ENCODE assay signal across 9 cellular contexts in genomic region chr13:98975822-98976261, GRCh38. TPM values are rescaled to one million over a fixed set of nuclear protein-coding genes. Genes with fewer than 3 reads are reported as not detected.
DNase-seq lines count a peak whose midpoint lies in the region; ATAC-seq, FAIRE-seq and TF ChIP-seq lines count a peak whose summit lies in the region.
"Had no signal": no experiment of that assay in that cellular context is flagged by ENCODE, and none has a peak within 500 bp of the region (broad histone marks: within the 10 kb centered on the region; RNA-seq: fewer than 3 reads in every experiment).

No MANE protein-coding gene starts in this region.

- FAIRE-seq in RCC 7860 (lab: Jason Lieb, UNC) = no peak

- no peaks in the 10 kb centered on the region for H3K9me2 ChIP-seq in Karpas-422 (replicated peaks; ENCODE audit: insufficient read depth, low read length)

- H3K36me3 ChIP-seq in DND-41 (ENCODE audit: insufficient read depth, low read length) (no peaks in the 10 kb centered on the region), neural progenitor cell (no peaks in the 10 kb centered on the region), Karpas-422 (ENCODE audit: insufficient read depth, low read length) (no peaks in the 10 kb centered on the region)

- H4K20me1 ChIP-seq in DND-41 (ENCODE audit: insufficient read depth, low read length) = no peaks in the 10 kb centered on the region
- no peaks in the 10 kb centered on the region for H4K20me1 ChIP-seq in neural progenitor cell (ENCODE audit: low read depth)
- H4K20me1 ChIP-seq in Karpas-422 (ENCODE audit: insufficient read depth, low read depth, low read length) = 0 out of 2 replicates have a peak, but pooled peaks cover 8% of the 10 kb centered on the region

- H3K27ac ChIP-seq in DND-41 (ENCODE audit: low read length) = peak overlapping the region; percentile 89
- peak overlapping the region; percentile 70 for H3K27ac ChIP-seq in neural progenitor cell
- H3K27ac ChIP-seq in Karpas-422 (ENCODE audit: low read length) = no peak overlapping the region

- no peaks in the 10 kb centered on the region for H3K9me3 ChIP-seq in DND-41 (ENCODE audit: insufficient read depth, low read length, severe bottlenecking)
- H3K9me3 ChIP-seq in neural progenitor cell (ENCODE audit: low read depth) = no peaks in the 10 kb centered on the region
- H3K9me3 ChIP-seq in Karpas-422 (ENCODE audit: low read length) = no peaks in the 10 kb centered on the region

- H3K4me3 Mint-ChIP-seq in neural progenitor cell = peak overlapping the region; percentile 75

- H3K4me3 ChIP-seq in DND-41 (ENCODE audit: low read depth in 1 of 2, low read length in 2 of 2) (peak overlapping the region; percentile 10 to 51; a peak in 3 of 4 replicates), neural progenitor cell (peak overlapping the region; percentile 2), Karpas-422 (ENCODE audit: low read length) (no peak overlapping the region)

- H3K4me1 ChIP-seq in DND-41 (ENCODE audit: insufficient read depth, low read length) (peaks cover 71% of the 10 kb centered on the region), neural progenitor cell (peaks cover 39% of the 10 kb centered on the region), Karpas-422 (ENCODE audit: low read length) (peaks cover 7% of the 10 kb centered on the region; the same call in 1 of the 2 replicates)

- H3K27me3 ChIP-seq in DND-41 (ENCODE audit: insufficient read depth, low read length, poor library complexity) (no peaks in the 10 kb centered on the region), neural progenitor cell (no peaks in the 10 kb centered on the region), Karpas-422 (ENCODE audit: low read length) (no peaks in the 10 kb centered on the region)

- peaks cover 16% of the 10 kb centered on the region for H3F3A ChIP-seq in neural progenitor cell (ENCODE audit: low read depth)

- H3K4me2 ChIP-seq in DND-41 (ENCODE audit: insufficient read depth, low read length) = peak overlapping the region; percentile 64
- H3K4me2 ChIP-seq in neural progenitor cell = peak overlapping the region; percentile 61
- no peak overlapping the region for H3K4me2 ChIP-seq in Karpas-422 (ENCODE audit: low read depth, low read length, poor library complexity, severe bottlenecking)

- H3K36me3 Mint-ChIP-seq in neural progenitor cell = no peaks in the 10 kb centered on the region

- H2AFZ ChIP-seq in DND-41 (ENCODE audit: low read depth, low read length) = peak overlapping the region; percentile 62
- H2AFZ ChIP-seq in neural progenitor cell (replicated peaks) = no peak overlapping the region
- H2AFZ ChIP-seq in Karpas-422 (ENCODE audit: low read length) = no peak overlapping the region

- peak; percentile 87 for ATAC-seq in DND-41 (ENCODE audit: insufficient read depth, low read depth)
- ATAC-seq in GM21381 (IDR thresholded peaks at IDR 0.05; ENCODE audit: unreplicated experiment) = no peak

- peak overlapping the region; percentile 56 for H3K9ac ChIP-seq in DND-41 (ENCODE audit: low read depth, low read length)
- H3K9ac ChIP-seq in neural progenitor cell = no peak overlapping the region
- H3K9ac ChIP-seq in Karpas-422 (ENCODE audit: low read length) = no peak overlapping the region

- TF ChIP-seq CTCF in DND-41 (IDR thresholded peaks at IDR 0.05; ENCODE audit: borderline replicate concordance, extremely low read depth, low read length, poor library complexity, severe bottlenecking) = peak; percentile 41
- no peak for TF ChIP-seq CTCF in neural progenitor cell (IDR thresholded peaks at IDR 0.05)

- peak; percentile 88 for DNase-seq in DND-41
- DNase-seq in NCI-H146 treated with DMSO at 0.1 percent for 48 hours (lab: John Stamatoyannopoulos, UW; ENCODE audit: unreplicated experiment) = peak; percentile 24
- DNase-seq in dermis blood vessel endothelial cell = peak; percentile 71
- DNase-seq in neural progenitor cell (ENCODE audit: low spot score) = peak; percentile 59
- DNase-seq in Karpas-422 = no peak
- DNase-seq in mucosa of gallbladder (ENCODE audit: low spot score) = no peak
- no peak for DNase-seq in RCC 7860 (ENCODE audit: low spot score)
- DNase-seq: NCI-H524 had no signal

- no peaks in the 10 kb centered on the region for H3K27me3 Mint-ChIP-seq in neural progenitor cell (ENCODE audit: insufficient read depth, low read depth)

- H3K9me3 Mint-ChIP-seq in neural progenitor cell = no peaks in the 10 kb centered on the region

- H3K27ac Mint-ChIP-seq in neural progenitor cell = peak overlapping the region; percentile 62

- peaks cover 48% of the 10 kb centered on the region for H3K4me1 Mint-ChIP-seq in neural progenitor cell

- H3K79me2 ChIP-seq in DND-41 (ENCODE audit: insufficient read depth, low read length) (peaks cover 23% of the 10 kb centered on the region), neural progenitor cell (ENCODE audit: low read depth) (no peaks in the 10 kb centered on the region), Karpas-422 (ENCODE audit: low read length) (no peaks in the 10 kb centered on the region)

RNA-seq across cellular contexts. Expression of gene DOCK9, which starts 2.0 kb away (rescaled TPM):
- total RNA-seq in dermis blood vessel endothelial cell = 556 and 666 TPM in 2 replicates
- total RNA-seq in neural progenitor cell (ENCODE audit: low replicate concordance) = 16.6 and 20.3 TPM in 2 replicates
- total RNA-seq in Karpas-422 (2014; rRNA removed; shearing (Covaris generic); ENCODE audit: low replicate concordance) = 3.7 and 6.7 TPM in 2 replicates
- 72.2 TPM for total RNA-seq in mucosa of gallbladder

Comparison
In these comparisons a context has a peak if more than half of its experiments do, and no peak if none do; other contexts are left out.
1. DNase-seq: peak in DND-41 (single experiment), NCI-H146 treated with DMSO at 0.1 percent for 48 hours (single experiment), dermis blood vessel endothelial cell (single experiment) and neural progenitor cell (single experiment); none in Karpas-422 (single experiment), mucosa of gallbladder (single experiment) and RCC 7860 (single experiment).